ENCODE assay signal across 1 cellular context in genomic region chr4:153488006-153488718, GRCh38.
TF ChIP-seq lines count a peak whose summit lies in the region.

No MANE protein-coding gene starts in this region.

TF ChIP-seq in GM12878, 131 proteins besides CTCF, POLR2A, EP300 and RAD21 (continued from another document and continues in another):
- peak in 1 of 2 experiments; percentile 80; a peak in 2 of 4 replicates for TF ChIP-seq ETV6 (conservative IDR thresholded peaks at IDR 0.05 in 1 of 2, IDR thresholded peaks at IDR 0.05 in 1 of 2; ENCODE audit: borderline replicate concordance in 1 of 2, low read depth in 1 of 2)
- no peak for TF ChIP-seq E4F1 (IDR thresholded peaks at IDR 0.05; ENCODE audit: borderline replicate concordance, partially characterized antibody)
- TF ChIP-seq MXI1 (IDR thresholded peaks at IDR 0.05; ENCODE audit: low read depth, low read length), result peak; percentile 74
- no peak; the same call in none of the 2 replicates for TF ChIP-seq TBL1XR1 (IDR thresholded peaks at IDR 0.05; ENCODE audit: low read depth, low read length)
- TF ChIP-seq HDAC2 (IDR thresholded peaks at IDR 0.05), result no peak
- TF ChIP-seq SMAD1 (IDR thresholded peaks at IDR 0.05; ENCODE audit: low read depth, partially characterized antibody), result peak; percentile 61
- TF ChIP-seq SREBF1 (IDR thresholded peaks at IDR 0.05; ENCODE audit: low read length), result no peak
- TF ChIP-seq KDM1A (IDR thresholded peaks at IDR 0.05; ENCODE audit: borderline replicate concordance), result no peak
- TF ChIP-seq, protein P1, sequence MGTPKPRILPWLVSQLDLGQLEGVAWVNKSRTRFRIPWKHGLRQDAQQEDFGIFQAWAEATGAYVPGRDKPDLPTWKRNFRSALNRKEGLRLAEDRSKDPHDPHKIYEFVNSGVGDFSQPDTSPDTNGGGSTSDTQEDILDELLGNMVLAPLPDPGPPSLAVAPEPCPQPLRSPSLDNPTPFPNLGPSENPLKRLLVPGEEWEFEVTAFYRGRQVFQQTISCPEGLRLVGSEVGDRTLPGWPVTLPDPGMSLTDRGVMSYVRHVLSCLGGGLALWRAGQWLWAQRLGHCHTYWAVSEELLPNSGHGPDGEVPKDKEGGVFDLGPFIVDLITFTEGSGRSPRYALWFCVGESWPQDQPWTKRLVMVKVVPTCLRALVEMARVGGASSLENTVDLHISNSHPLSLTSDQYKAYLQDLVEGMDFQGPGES (IDR thresholded peaks at IDR 0.05), result no peak
- peak; percentile 89 for TF ChIP-seq MTA2 (IDR thresholded peaks at IDR 0.05; ENCODE audit: low read depth)
- no peak for TF ChIP-seq ZNF622 (IDR thresholded peaks at IDR 0.05)
- TF ChIP-seq NKRF (conservative IDR thresholded peaks at IDR 0.05), result 0 out of 2 replicates have a peak, but pooled peaks have one; percentile 39
- no peak for TF ChIP-seq HCFC1 (IDR thresholded peaks at IDR 0.05; ENCODE audit: low read length)
- no peak for TF ChIP-seq STAT1 (conservative IDR thresholded peaks at IDR 0.05)
- TF ChIP-seq ZNF687 (IDR thresholded peaks at IDR 0.05), result peak; percentile 52
- TF ChIP-seq CBX5 (IDR thresholded peaks at IDR 0.05; ENCODE audit: low read depth), result no peak
- no peak for TF ChIP-seq CHD2 (IDR thresholded peaks at IDR 0.05; ENCODE audit: borderline replicate concordance, low read depth, low read length)
- no peak for TF ChIP-seq SP1 (IDR thresholded peaks at IDR 0.05; ENCODE audit: low read depth, low read length)
- no peak for TF ChIP-seq HDAC6 (IDR thresholded peaks at IDR 0.05; ENCODE audit: unreplicated experiment)
- TF ChIP-seq, protein P2, sequence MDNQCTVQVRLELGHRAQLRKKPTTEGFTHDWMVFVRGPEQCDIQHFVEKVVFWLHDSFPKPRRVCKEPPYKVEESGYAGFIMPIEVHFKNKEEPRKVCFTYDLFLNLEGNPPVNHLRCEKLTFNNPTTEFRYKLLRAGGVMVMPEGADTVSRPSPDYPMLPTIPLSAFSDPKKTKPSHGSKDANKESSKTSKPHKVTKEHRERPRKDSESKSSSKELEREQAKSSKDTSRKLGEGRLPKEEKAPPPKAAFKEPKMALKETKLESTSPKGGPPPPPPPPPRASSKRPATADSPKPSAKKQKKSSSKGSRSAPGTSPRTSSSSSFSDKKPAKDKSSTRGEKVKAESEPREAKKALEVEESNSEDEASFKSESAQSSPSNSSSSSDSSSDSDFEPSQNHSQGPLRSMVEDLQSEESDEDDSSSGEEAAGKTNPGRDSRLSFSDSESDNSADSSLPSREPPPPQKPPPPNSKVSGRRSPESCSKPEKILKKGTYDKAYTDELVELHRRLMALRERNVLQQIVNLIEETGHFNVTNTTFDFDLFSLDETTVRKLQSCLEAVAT (IDR thresholded peaks at IDR 0.05), result peak; percentile 99
- TF ChIP-seq, protein P3, sequence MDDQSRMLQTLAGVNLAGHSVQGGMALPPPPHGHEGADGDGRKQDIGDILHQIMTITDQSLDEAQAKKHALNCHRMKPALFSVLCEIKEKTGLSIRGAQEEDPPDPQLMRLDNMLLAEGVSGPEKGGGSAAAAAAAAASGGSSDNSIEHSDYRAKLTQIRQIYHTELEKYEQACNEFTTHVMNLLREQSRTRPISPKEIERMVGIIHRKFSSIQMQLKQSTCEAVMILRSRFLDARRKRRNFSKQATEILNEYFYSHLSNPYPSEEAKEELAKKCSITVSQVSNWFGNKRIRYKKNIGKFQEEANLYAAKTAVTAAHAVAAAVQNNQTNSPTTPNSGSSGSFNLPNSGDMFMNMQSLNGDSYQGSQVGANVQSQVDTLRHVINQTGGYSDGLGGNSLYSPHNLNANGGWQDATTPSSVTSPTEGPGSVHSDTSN (IDR thresholded peaks at IDR 0.05; ENCODE audit: insufficient replicate concordance, low read depth, low read length), result no peak
- TF ChIP-seq, protein P4, sequence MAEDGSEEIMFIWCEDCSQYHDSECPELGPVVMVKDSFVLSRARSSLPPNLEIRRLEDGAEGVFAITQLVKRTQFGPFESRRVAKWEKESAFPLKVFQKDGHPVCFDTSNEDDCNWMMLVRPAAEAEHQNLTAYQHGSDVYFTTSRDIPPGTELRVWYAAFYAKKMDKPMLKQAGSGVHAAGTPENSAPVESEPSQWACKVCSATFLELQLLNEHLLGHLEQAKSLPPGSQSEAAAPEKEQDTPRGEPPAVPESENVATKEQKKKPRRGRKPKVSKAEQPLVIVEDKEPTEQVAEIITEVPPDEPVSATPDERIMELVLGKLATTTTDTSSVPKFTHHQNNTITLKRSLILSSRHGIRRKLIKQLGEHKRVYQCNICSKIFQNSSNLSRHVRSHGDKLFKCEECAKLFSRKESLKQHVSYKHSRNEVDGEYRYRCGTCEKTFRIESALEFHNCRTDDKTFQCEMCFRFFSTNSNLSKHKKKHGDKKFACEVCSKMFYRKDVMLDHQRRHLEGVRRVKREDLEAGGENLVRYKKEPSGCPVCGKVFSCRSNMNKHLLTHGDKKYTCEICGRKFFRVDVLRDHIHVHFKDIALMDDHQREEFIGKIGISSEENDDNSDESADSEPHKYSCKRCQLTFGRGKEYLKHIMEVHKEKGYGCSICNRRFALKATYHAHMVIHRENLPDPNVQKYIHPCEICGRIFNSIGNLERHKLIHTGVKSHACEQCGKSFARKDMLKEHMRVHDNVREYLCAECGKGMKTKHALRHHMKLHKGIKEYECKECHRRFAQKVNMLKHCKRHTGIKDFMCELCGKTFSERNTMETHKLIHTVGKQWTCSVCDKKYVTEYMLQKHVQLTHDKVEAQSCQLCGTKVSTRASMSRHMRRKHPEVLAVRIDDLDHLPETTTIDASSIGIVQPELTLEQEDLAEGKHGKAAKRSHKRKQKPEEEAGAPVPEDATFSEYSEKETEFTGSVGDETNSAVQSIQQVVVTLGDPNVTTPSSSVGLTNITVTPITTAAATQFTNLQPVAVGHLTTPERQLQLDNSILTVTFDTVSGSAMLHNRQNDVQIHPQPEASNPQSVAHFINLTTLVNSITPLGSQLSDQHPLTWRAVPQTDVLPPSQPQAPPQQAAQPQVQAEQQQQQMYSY (CRISPR knock-in tag; IDR thresholded peaks at IDR 0.05), result no peak
- TF ChIP-seq FOS (IDR thresholded peaks at IDR 0.05; ENCODE audit: borderline replicate concordance, extremely low read depth, insufficient read length), result no peak
- no peak for TF ChIP-seq SUPT20H (IDR thresholded peaks at IDR 0.05; ENCODE audit: borderline replicate concordance, control insufficient read depth, low read depth, low read length)
- TF ChIP-seq BCL11A (IDR thresholded peaks at IDR 0.05; ENCODE audit: low read depth, low read length), result peak; percentile 70; the same call in 1 of the 2 replicates
- no peak; the same call in 1 of the 2 replicates for TF ChIP-seq RFX5 (IDR thresholded peaks at IDR 0.05; ENCODE audit: low read depth, low read length)
- TF ChIP-seq PKNOX1 (IDR thresholded peaks at IDR 0.05), result no peak
- TF ChIP-seq SRF (IDR thresholded peaks at IDR 0.05; ENCODE audit: low read depth in 2 of 2, low read length in 2 of 2), result no peak
- TF ChIP-seq FOXM1 (IDR thresholded peaks at IDR 0.05; ENCODE audit: low read depth, low read length), result no peak
- TF ChIP-seq USF1 (IDR thresholded peaks at IDR 0.05; ENCODE audit: borderline replicate concordance, extremely low read length, insufficient read depth, low read depth, low read length), result no peak
- TF ChIP-seq ESRRA (IDR thresholded peaks at IDR 0.05; ENCODE audit: low read length), result no peak
- TF ChIP-seq TCF3 (IDR thresholded peaks at IDR 0.05; ENCODE audit: borderline replicate concordance, insufficient read depth, low read depth, low read length), result peak; percentile 83; the same call in 1 of the 2 replicates
- TF ChIP-seq EGR1 (IDR thresholded peaks at IDR 0.05; ENCODE audit: borderline replicate concordance in 1 of 2, low read depth in 2 of 2, low read length in 2 of 2), result peak in 1 of 2 experiments; percentile 70; a peak in 2 of 3 replicates
- TF ChIP-seq KLF5 (IDR thresholded peaks at IDR 0.05; ENCODE audit: partially characterized antibody), result no peak
- peak; percentile 90 for TF ChIP-seq DPF2 (IDR thresholded peaks at IDR 0.05)
- no peak for TF ChIP-seq ZNF24 (IDR thresholded peaks at IDR 0.05)
- TF ChIP-seq, protein P5, sequence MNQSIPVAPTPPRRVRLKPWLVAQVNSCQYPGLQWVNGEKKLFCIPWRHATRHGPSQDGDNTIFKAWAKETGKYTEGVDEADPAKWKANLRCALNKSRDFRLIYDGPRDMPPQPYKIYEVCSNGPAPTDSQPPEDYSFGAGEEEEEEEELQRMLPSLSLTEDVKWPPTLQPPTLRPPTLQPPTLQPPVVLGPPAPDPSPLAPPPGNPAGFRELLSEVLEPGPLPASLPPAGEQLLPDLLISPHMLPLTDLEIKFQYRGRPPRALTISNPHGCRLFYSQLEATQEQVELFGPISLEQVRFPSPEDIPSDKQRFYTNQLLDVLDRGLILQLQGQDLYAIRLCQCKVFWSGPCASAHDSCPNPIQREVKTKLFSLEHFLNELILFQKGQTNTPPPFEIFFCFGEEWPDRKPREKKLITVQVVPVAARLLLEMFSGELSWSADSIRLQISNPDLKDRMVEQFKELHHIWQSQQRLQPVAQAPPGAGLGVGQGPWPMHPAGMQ (IDR thresholded peaks at IDR 0.05; ENCODE audit: borderline replicate concordance), result peak; percentile 95
- no peak for TF ChIP-seq NFYA (IDR thresholded peaks at IDR 0.05; ENCODE audit: borderline replicate concordance, low read depth, low read length)
- peak; percentile 33; the same call in 1 of the 2 replicates for TF ChIP-seq MAX (IDR thresholded peaks at IDR 0.05; ENCODE audit: low read depth, low read length)
- TF ChIP-seq TARDBP (IDR thresholded peaks at IDR 0.05; ENCODE audit: borderline replicate concordance), result peak; percentile 73; the same call in 1 of the 2 replicates
